14 cellular contexts compared by ENCODE assay signal in genomic region chr15:77981281-77982126, GRCh38.
DNase-seq lines count a peak whose midpoint lies in the region; ATAC-seq and TF ChIP-seq lines count a peak whose summit lies in the region.
"Had no signal": no experiment of that assay in that cellular context is flagged by ENCODE, and none has a peak within 500 bp of the region (broad histone marks: within the 10 kb centered on the region; RNA-seq: fewer than 3 reads in every experiment).

No MANE protein-coding gene starts in this region.

- no peak overlapping the region for H3K9ac ChIP-seq in neural progenitor cell
- H3K9ac ChIP-seq: BLaER1 had no signal

- H3K27ac ChIP-seq in neural progenitor cell (no peak overlapping the region), suprapubic skin (no peak overlapping the region)
- H3K27ac ChIP-seq: BLaER1 had no signal

- no peak overlapping the region for H2AFZ ChIP-seq in neural progenitor cell (replicated peaks)

- no peak overlapping the region for H3K4me2 ChIP-seq in neural progenitor cell
- H3K4me2 ChIP-seq: BLaER1 had no signal

- DNase-seq in activated effector memory CD4-positive, alpha-beta T cell treated with anti-CD3 and anti-CD28 coated beads, Interleukin-2, amount 50 U/mL, for 16 hours, result peak; percentile 30
- DNase-seq in activated effector memory CD4-positive, alpha-beta T cell treated with Interleukin-2 at 50 U/mL for 16 hours, result no peak
- no peak for DNase-seq in neural progenitor cell (ENCODE audit: low spot score)
- peak; percentile 53 to 75 for DNase-seq in suprapubic skin (ENCODE audit: low spot score in 2 of 2)
- no peak for DNase-seq in NCI-H1436 treated with DMSO at 0.1 percent for 48 hours (lab: John Stamatoyannopoulos, UW)
- DNase-seq: 8988T; AML-193; CD4-positive, CD25-positive, alpha-beta regulatory T cell; DMS53; IMR-90 had no signal

- H3K4me1 Mint-ChIP-seq in neural progenitor cell, result peaks cover 11% of the 10 kb centered on the region

- no peaks in the 10 kb centered on the region for H4K20me1 ChIP-seq in neural progenitor cell (ENCODE audit: low read depth)
- H4K20me1 ChIP-seq: BLaER1 had no signal

- ATAC-seq in HG03045 (IDR thresholded peaks at IDR 0.05; ENCODE audit: unreplicated experiment) (no peak), GM21576 (IDR thresholded peaks at IDR 0.05; ENCODE audit: unreplicated experiment) (no peak)
- ATAC-seq: HCT116 had no signal

- no peak overlapping the region for H3K4me3 Mint-ChIP-seq in neural progenitor cell
- H3K4me3 Mint-ChIP-seq: CD4-positive, CD25-positive, alpha-beta regulatory T cell had no signal

- no peaks in the 10 kb centered on the region for H3K79me2 ChIP-seq in neural progenitor cell (ENCODE audit: low read depth)

- peaks cover 10% of the 10 kb centered on the region for H3K27me3 Mint-ChIP-seq in neural progenitor cell (ENCODE audit: insufficient read depth, low read depth)
- H3K27me3 Mint-ChIP-seq: CD4-positive, CD25-positive, alpha-beta regulatory T cell had no signal

- no peaks in the 10 kb centered on the region for H3K4me1 ChIP-seq in neural progenitor cell
- peaks cover 9% of the 10 kb centered on the region for H3K4me1 ChIP-seq in suprapubic skin

- H3F3A ChIP-seq in neural progenitor cell (ENCODE audit: low read depth), result no peaks in the 10 kb centered on the region

- H3K27ac Mint-ChIP-seq in neural progenitor cell, result peak overlapping the region; percentile 50

- TF ChIP-seq EP300 in suprapubic skin (IDR thresholded peaks at IDR 0.05), result no peak

- H3K36me3 Mint-ChIP-seq in neural progenitor cell, result no peaks in the 10 kb centered on the region
- H3K36me3 Mint-ChIP-seq: CD4-positive, CD25-positive, alpha-beta regulatory T cell had no signal

- TF ChIP-seq CTCF in neural progenitor cell (IDR thresholded peaks at IDR 0.05) (no peak), suprapubic skin (IDR thresholded peaks at IDR 0.05) (no peak)

- WGBS in suprapubic skin, result 86% methylated on average over 13 of the region's 30 CpGs

- H3K36me3 ChIP-seq in neural progenitor cell (no peaks in the 10 kb centered on the region), suprapubic skin (no peaks in the 10 kb centered on the region)
- H3K36me3 ChIP-seq: BLaER1 had no signal

- no peaks in the 10 kb centered on the region for H3K9me3 ChIP-seq in neural progenitor cell (ENCODE audit: low read depth)
- H3K9me3 ChIP-seq in suprapubic skin, result no peaks in the 10 kb centered on the region
- H3K9me3 ChIP-seq: BLaER1 had no signal

- no peak overlapping the region for H3K4me3 ChIP-seq in neural progenitor cell
- no peak overlapping the region for H3K4me3 ChIP-seq in suprapubic skin
- H3K4me3 ChIP-seq: BLaER1 had no signal

- TF ChIP-seq POLR2A in suprapubic skin (IDR thresholded peaks at IDR 0.05), result no peak

- H3K27me3 ChIP-seq in neural progenitor cell (no peaks in the 10 kb centered on the region), suprapubic skin (no peaks in the 10 kb centered on the region)
- H3K27me3 ChIP-seq: BLaER1 had no signal

- H3K9me3 Mint-ChIP-seq in neural progenitor cell, result no peaks in the 10 kb centered on the region
- H3K9me3 Mint-ChIP-seq: CD4-positive, CD25-positive, alpha-beta regulatory T cell had no signal

Comparison
In these comparisons a context has a peak if more than half of its experiments do, and no peak if none do; other contexts are left out.
1. DNase-seq: peak in activated effector memory CD4-positive, alpha-beta T cell treated with anti-CD3 and anti-CD28 coated beads, Interleukin-2, amount 50 U/mL, for 16 hours (single experiment) and suprapubic skin (2 of 2); none in activated effector memory CD4-positive, alpha-beta T cell treated with Interleukin-2 at 50 U/mL for 16 hours (single experiment), neural progenitor cell (single experiment) and NCI-H1436 treated with DMSO at 0.1 percent for 48 hours (single experiment).